In genomic region chr17:31392002-31392855, GRCh38 we compare ENCODE assay signal across 9 cellular contexts. TPM values are rescaled to one million over a fixed set of nuclear protein-coding genes. Genes with fewer than 3 reads are reported as not detected.
A peak's percentile ranks its signal among the peaks of the same experiment; 100 is the strongest.
DNase-seq lines count a peak whose midpoint lies in the region; ATAC-seq and TF ChIP-seq lines count a peak whose summit lies in the region.
"Had no signal": no experiment of that assay in that cellular context is flagged by ENCODE, and none has a peak within 500 bp of the region (broad histone marks: within the 10 kb centered on the region; RNA-seq: fewer than 3 reads in every experiment).

No MANE protein-coding gene starts in this region.

- H3K9me3 ChIP-seq in lower lobe of right lung (no peaks in the 10 kb centered on the region), tibial nerve (no peaks in the 10 kb centered on the region)
- H3K9me3 ChIP-seq: right lobe of liver had no signal

- peaks cover 8% of the 10 kb centered on the region for H3K4me1 Mint-ChIP-seq in activated naive CD4-positive, alpha-beta T cell treated with anti-CD3 and anti-CD28 coated beads, Interleukin-2, amount 10 ng/mL, durations not matched to agents 7 days and 5 days
- peaks cover 11% of the 10 kb centered on the region for H3K4me1 Mint-ChIP-seq in activated naive CD8-positive, alpha-beta T cell treated with anti-CD3 and anti-CD28 coated beads, Interleukin-2, amount 50 U/mL, for 24 hours

- H3K4me1 ChIP-seq in lower lobe of right lung: peaks cover 13% of the 10 kb centered on the region
- H3K4me1 ChIP-seq in tibial nerve: peaks cover 0 to 22% (median 11%) of the 10 kb centered on the region in 4 donors

- no peaks in the 10 kb centered on the region for H3K36me3 Mint-ChIP-seq in activated naive CD4-positive, alpha-beta T cell treated with anti-CD3 and anti-CD28 coated beads, Interleukin-2, amount 10 ng/mL, durations not matched to agents 7 days and 5 days
- no peaks in the 10 kb centered on the region for H3K36me3 Mint-ChIP-seq in activated naive CD8-positive, alpha-beta T cell treated with anti-CD3 and anti-CD28 coated beads, Interleukin-2, amount 50 U/mL, for 24 hours (ENCODE audit: low read depth)

- H3K4me3 ChIP-seq in lower lobe of right lung: peak overlapping the region; percentile 41
- H3K4me3 ChIP-seq in tibial nerve: peak overlapping the region; percentile 20 to 57 (median 28)

- peak overlapping the region; percentile 57 for H3K4me3 Mint-ChIP-seq in activated naive CD4-positive, alpha-beta T cell treated with anti-CD3 and anti-CD28 coated beads, Interleukin-2, amount 10 ng/mL, durations not matched to agents 7 days and 5 days
- H3K4me3 Mint-ChIP-seq in activated naive CD8-positive, alpha-beta T cell treated with anti-CD3 and anti-CD28 coated beads, Interleukin-2, amount 50 U/mL, for 24 hours: peak overlapping the region; percentile 64

- peaks cover 78% of the 10 kb centered on the region for H3K27me3 Mint-ChIP-seq in activated naive CD4-positive, alpha-beta T cell treated with anti-CD3 and anti-CD28 coated beads, Interleukin-2, amount 10 ng/mL, durations not matched to agents 7 days and 5 days
- peaks cover 46% of the 10 kb centered on the region for H3K27me3 Mint-ChIP-seq in activated naive CD8-positive, alpha-beta T cell treated with anti-CD3 and anti-CD28 coated beads, Interleukin-2, amount 50 U/mL, for 24 hours

- CTCF ChIA-PET in activated naive CD4-positive, alpha-beta T cell treated with anti-CD3 and anti-CD28 coated beads, Interleukin-2, amount 10 ng/mL, durations not matched to agents 7 days and 5 days (lab: Charles Lee): no interaction called here

- TF ChIP-seq CTCF in lower lobe of right lung (IDR thresholded peaks at IDR 0.05): no peak
- TF ChIP-seq CTCF in tibial nerve (IDR thresholded peaks at IDR 0.05): no peak

- H3K27me3 ChIP-seq in lower lobe of right lung (ENCODE audit: low read depth) (peaks cover 47% of the 10 kb centered on the region), tibial nerve (peaks cover 0 to 49% of the 10 kb centered on the region in 2 donors)
- H3K27me3 ChIP-seq: right lobe of liver had no signal

- H3K36me3 ChIP-seq in lower lobe of right lung (no peaks in the 10 kb centered on the region), tibial nerve (no peaks in the 10 kb centered on the region)
- H3K36me3 ChIP-seq: right lobe of liver had no signal

- TF ChIP-seq POLR2A in tibial nerve (IDR thresholded peaks at IDR 0.05): no peak

- TF ChIP-seq EP300 in tibial nerve (IDR thresholded peaks at IDR 0.05): no peak

- H3K27ac ChIP-seq in lower lobe of right lung (no peak overlapping the region), tibial nerve (no peak overlapping the region)
- H3K27ac ChIP-seq: right lobe of liver had no signal

- no peak for DNase-seq in activated naive CD4-positive, alpha-beta T cell treated with anti-CD3 and anti-CD28 coated beads, Interleukin-2, amount 10 ng/mL, durations not matched to agents 7 days and 5 days
- DNase-seq in activated naive CD4-positive, alpha-beta T cell (lab: John Stamatoyannopoulos, UW): no peak
- no peak for DNase-seq in activated naive CD8-positive, alpha-beta T cell treated with anti-CD3 and anti-CD28 coated beads, Interleukin-2, amount 50 U/mL, for 24 hours
- DNase-seq in lower lobe of right lung: no peak
- DNase-seq in tibial nerve (ENCODE audit: low spot score in 2 of 2): no peak

- H3K9me3 Mint-ChIP-seq in activated naive CD4-positive, alpha-beta T cell treated with anti-CD3 and anti-CD28 coated beads, Interleukin-2, amount 10 ng/mL, durations not matched to agents 7 days and 5 days: no peaks in the 10 kb centered on the region
- H3K9me3 Mint-ChIP-seq in activated naive CD8-positive, alpha-beta T cell treated with anti-CD3 and anti-CD28 coated beads, Interleukin-2, amount 50 U/mL, for 24 hours: no peaks in the 10 kb centered on the region

- H3K27ac Mint-ChIP-seq in activated naive CD4-positive, alpha-beta T cell treated with anti-CD3 and anti-CD28 coated beads, Interleukin-2, amount 10 ng/mL, durations not matched to agents 7 days and 5 days: no peak overlapping the region
- H3K27ac Mint-ChIP-seq in activated naive CD8-positive, alpha-beta T cell treated with anti-CD3 and anti-CD28 coated beads, Interleukin-2, amount 50 U/mL, for 24 hours: no peak overlapping the region

- WGBS in tibial nerve, 2 donors: 23 to 54% methylated on average over 14 to 45 of the region's 52 CpGs

- ATAC-seq in activated naive CD8-positive, alpha-beta T cell treated with anti-CD3 and anti-CD28 coated beads, Interleukin-2, amount 50 U/mL, for 24 hours: no peak
- no peak for ATAC-seq in lower lobe of right lung
- ATAC-seq in GM21515 (IDR thresholded peaks at IDR 0.05; ENCODE audit: unreplicated experiment): no peak
- ATAC-seq in GM19324 (IDR thresholded peaks at IDR 0.05; ENCODE audit: low FRiP score, unreplicated experiment): no peak
- no peak for ATAC-seq in GM19035 (IDR thresholded peaks at IDR 0.05; ENCODE audit: unreplicated experiment)

- intact Hi-C loops in lower lobe of right lung (cut with DNase I): no loop called here

RNA-seq across cellular contexts. Expression of gene RAB11FIP4, which starts 0.8 kb away (rescaled TPM):
- total RNA-seq in lower lobe of right lung (15.7 TPM), tibial nerve (1 to 10 TPM; 2.7 to 6.9 (median 4.1) TPM)
